ENCODE assay signal across 16 cellular contexts in genomic region chr1:174052621-174053020, GRCh38.
"Had no signal": no experiment of that assay in that cellular context is flagged by ENCODE, and none has a peak within 500 bp of the region (broad histone marks: within the 10 kb centered on the region; RNA-seq: fewer than 3 reads in every experiment).

No MANE protein-coding gene starts in this region.

- H3K27me3 ChIP-seq: tibial artery, vagina had no signal

- DNase-seq: activated B cell treated with CpG ODN at 0.5 μM for 24 hours; activated CD4-positive, alpha-beta T cell treated with anti-CD3 and anti-CD28 coated beads, Interleukin-2, amount 10 ng/mL, durations not matched to agents 7 days and 5 days; activated naive CD4-positive, alpha-beta T cell treated with anti-CD3 and anti-CD28 coated beads for 36 hours; activated T-cell treated with anti-CD3 and anti-CD28 coated beads for 4 hours; central memory CD4-positive, alpha-beta T cell; erythroblast; foreskin fibroblast; mammary epithelial cell; stimulated activated CD4-positive, alpha-beta T cell treated with anti-CD3 and anti-CD28 coated beads, Interleukin-4, amount 100 ng/mL, for 4 hours; stimulated activated naive CD8-positive, alpha-beta T cell treated with anti-CD3 and anti-CD28 coated beads, Interleukin-15, amount 100 ng/mL, for 72 hours; T-helper 1 cell; tibial artery had no signal

- H3K4me3 ChIP-seq: tibial artery, vagina had no signal

- H3K9me3 Mint-ChIP-seq: activated B cell treated with CpG ODN at 0.5 μM for 24 hours; activated CD4-positive, alpha-beta T cell treated with anti-CD3 and anti-CD28 coated beads, Interleukin-2, amount 10 ng/mL, durations not matched to agents 7 days and 5 days; activated naive CD4-positive, alpha-beta T cell treated with anti-CD3 and anti-CD28 coated beads for 36 hours; activated T-helper 17 cell treated with anti-CD3 and anti-CD28 coated beads, Interleukin-2, amount 50 U/mL, for 72 hours; dendritic cell treated with granulocyte-macrophage colony-stimulating factor and Interleukin-4, amounts not matched to agents 40 ng/mL and 50 ng/mL, for 4 days; stimulated activated naive CD8-positive, alpha-beta T cell treated with anti-CD3 and anti-CD28 coated beads, Interleukin-15, amount 100 ng/mL, for 72 hours had no signal

- H3K4me3 Mint-ChIP-seq: activated B cell treated with CpG ODN at 0.5 μM for 24 hours; activated CD4-positive, alpha-beta T cell treated with anti-CD3 and anti-CD28 coated beads, Interleukin-2, amount 10 ng/mL, durations not matched to agents 7 days and 5 days; activated naive CD4-positive, alpha-beta T cell treated with anti-CD3 and anti-CD28 coated beads for 36 hours; activated T-helper 17 cell treated with anti-CD3 and anti-CD28 coated beads, Interleukin-2, amount 50 U/mL, for 72 hours; dendritic cell treated with granulocyte-macrophage colony-stimulating factor and Interleukin-4, amounts not matched to agents 40 ng/mL and 50 ng/mL, for 4 days; stimulated activated naive CD8-positive, alpha-beta T cell treated with anti-CD3 and anti-CD28 coated beads, Interleukin-15, amount 100 ng/mL, for 72 hours had no signal

- H3K4me1 Mint-ChIP-seq: activated B cell treated with CpG ODN at 0.5 μM for 24 hours; activated T-helper 17 cell treated with anti-CD3 and anti-CD28 coated beads, Interleukin-2, amount 50 U/mL, for 72 hours; stimulated activated naive CD8-positive, alpha-beta T cell treated with anti-CD3 and anti-CD28 coated beads, Interleukin-15, amount 100 ng/mL, for 72 hours had no signal

- H3K4me1 ChIP-seq: tibial artery, vagina had no signal

- H3K36me3 ChIP-seq: tibial artery, vagina had no signal

- FAIRE-seq: islet of Langerhans had no signal

- H3K9me3 ChIP-seq: tibial artery, vagina had no signal

- H3K27ac ChIP-seq: tibial artery, vagina had no signal

- H3K27me3 Mint-ChIP-seq: activated T-helper 17 cell treated with anti-CD3 and anti-CD28 coated beads, Interleukin-2, amount 50 U/mL, for 72 hours; dendritic cell treated with granulocyte-macrophage colony-stimulating factor and Interleukin-4, amounts not matched to agents 40 ng/mL and 50 ng/mL, for 4 days; stimulated activated naive CD8-positive, alpha-beta T cell treated with anti-CD3 and anti-CD28 coated beads, Interleukin-15, amount 100 ng/mL, for 72 hours had no signal

- H3K27ac Mint-ChIP-seq: activated B cell treated with CpG ODN at 0.5 μM for 24 hours; activated CD4-positive, alpha-beta T cell treated with anti-CD3 and anti-CD28 coated beads, Interleukin-2, amount 10 ng/mL, durations not matched to agents 7 days and 5 days; activated naive CD4-positive, alpha-beta T cell treated with anti-CD3 and anti-CD28 coated beads for 36 hours; activated T-helper 17 cell treated with anti-CD3 and anti-CD28 coated beads, Interleukin-2, amount 50 U/mL, for 72 hours; dendritic cell treated with granulocyte-macrophage colony-stimulating factor and Interleukin-4, amounts not matched to agents 40 ng/mL and 50 ng/mL, for 4 days; stimulated activated naive CD8-positive, alpha-beta T cell treated with anti-CD3 and anti-CD28 coated beads, Interleukin-15, amount 100 ng/mL, for 72 hours had no signal
